14 cellular contexts compared by ENCODE assay signal in genomic region chr6:97294451-97294850, GRCh38. TPM values are rescaled to one million over a fixed set of nuclear protein-coding genes. Genes with fewer than 3 reads are reported as not detected.
DNase-seq lines count a peak whose midpoint lies in the region; ATAC-seq and TF ChIP-seq lines count a peak whose summit lies in the region.
"Had no signal": no experiment of that assay in that cellular context is flagged by ENCODE, and none has a peak within 500 bp of the region (broad histone marks: within the 10 kb centered on the region; RNA-seq: fewer than 3 reads in every experiment).

No MANE protein-coding gene starts in this region.

- H3K9me3 Mint-ChIP-seq in activated T-cell treated with anti-CD3 and anti-CD28 coated beads, Interleukin-2, amount 50 U/mL, for 24 hours: no peaks in the 10 kb centered on the region

- peak overlapping the region; percentile 35; the same call in 1 of the 2 replicates for H2AFZ ChIP-seq in MM.1S (ENCODE audit: low read length)

- H3K27me3 Mint-ChIP-seq in activated T-cell treated with anti-CD3 and anti-CD28 coated beads, Interleukin-2, amount 50 U/mL, for 24 hours: peaks cover 43% of the 10 kb centered on the region

- H3K27ac ChIP-seq in AG04450 (ENCODE audit: low read depth, low read length) (no peak overlapping the region), MM.1S (ENCODE audit: low read length) (no peak overlapping the region), heart right ventricle (no peak overlapping the region)
- H3K27ac ChIP-seq: cardiac muscle cell had no signal

- H3K4me3 ChIP-seq in AG04450 (ENCODE audit: low read depth, low read length) (no peak overlapping the region), MM.1S (ENCODE audit: low read length) (no peak overlapping the region; the same call in 1 of the 2 replicates), fibroblast of the aortic adventitia (ENCODE audit: low read depth, low read length) (no peak overlapping the region), heart right ventricle (no peak overlapping the region)
- H3K4me3 ChIP-seq: cardiac muscle cell had no signal

- intact Hi-C loops in heart right ventricle (cut with DNase I): no loop called here

- no peaks in the 10 kb centered on the region for H4K20me1 ChIP-seq in MM.1S (ENCODE audit: insufficient read depth, low read length)

- no peaks in the 10 kb centered on the region for H3K4me1 Mint-ChIP-seq in activated T-cell treated with anti-CD3 and anti-CD28 coated beads, Interleukin-2, amount 50 U/mL, for 24 hours (ENCODE audit: low read depth)
- H3K4me1 Mint-ChIP-seq: CD14-positive monocyte, neural crest cell had no signal

- no peaks in the 10 kb centered on the region for H3K4me1 ChIP-seq in MM.1S (ENCODE audit: low read length)
- no peaks in the 10 kb centered on the region for H3K4me1 ChIP-seq in heart right ventricle

- H3K4me2 ChIP-seq in MM.1S (ENCODE audit: low read depth, low read length): peak overlapping the region; percentile 31

- no peak overlapping the region for H3K4me3 Mint-ChIP-seq in activated T-cell treated with anti-CD3 and anti-CD28 coated beads, Interleukin-2, amount 50 U/mL, for 24 hours
- H3K4me3 Mint-ChIP-seq: CD14-positive monocyte, neural crest cell had no signal

- H3K9me2 ChIP-seq in MM.1S (replicated peaks; ENCODE audit: insufficient read depth, low read length): no peaks in the 10 kb centered on the region

- H3F3A ChIP-seq in MM.1S (ENCODE audit: insufficient read depth, low read length): no peaks in the 10 kb centered on the region

- H3K36me3 ChIP-seq in MM.1S (replicated peaks; ENCODE audit: insufficient read depth, low read length) (no peaks in the 10 kb centered on the region), heart right ventricle (no peaks in the 10 kb centered on the region)
- H3K36me3 ChIP-seq: cardiac muscle cell had no signal

- no peak for TF ChIP-seq CTCF in AG04450 (IDR thresholded peaks at IDR 0.05; ENCODE audit: low read depth, low read length)
- no peak for TF ChIP-seq CTCF in MM.1S (IDR thresholded peaks at IDR 0.05; ENCODE audit: low read length)
- TF ChIP-seq CTCF in fibroblast of the aortic adventitia (IDR thresholded peaks at IDR 0.05; ENCODE audit: insufficient read depth, low read length): no peak
- no peak for TF ChIP-seq CTCF in heart right ventricle (IDR thresholded peaks at IDR 0.05)

- POLR2A ChIA-PET in AG04450 (lab: Yijun Ruan, JAX): no interaction called here

- CTCF ChIA-PET in AG04450 (lab: Charles Lee): interaction anchor here (1.8 to 1.9 kb wide), 2 partner anchors 79 to 108 kb away, joined by 8 to 9 read pairs; no protein-coding TSS in a partner anchor

- H3K27me3 ChIP-seq in AG04450 (ENCODE audit: control insufficient read depth, insufficient read depth, low read length) (no peaks in the 10 kb centered on the region), MM.1S (replicated peaks; ENCODE audit: insufficient read depth, low read length) (no peaks in the 10 kb centered on the region), heart right ventricle (peaks cover 0 to 5% (median 0%) of the 10 kb centered on the region in 7 donors)
- H3K27me3 ChIP-seq: cardiac muscle cell had no signal

- H3K27ac Mint-ChIP-seq in activated T-cell treated with anti-CD3 and anti-CD28 coated beads, Interleukin-2, amount 50 U/mL, for 24 hours: no peak overlapping the region
- H3K27ac Mint-ChIP-seq: CD14-positive monocyte had no signal

- WGBS in heart right ventricle, 2 donors: 63 to 72% methylated on average over 3 of the region's 3 CpGs

- DNase-seq in AG04450 (ENCODE audit: low read depth, low spot score) (peak; percentile 23), MM.1S (no peak), fibroblast of the aortic adventitia (ENCODE audit: low read depth) (peak; percentile 58), heart right ventricle (no peak), SKM-1 treated with dmso at 0.1 percent for 144 hours (lab: John Stamatoyannopoulos, UW; ENCODE audit: unreplicated experiment) (no peak)
- DNase-seq in activated T-cell treated with anti-CD3 and anti-CD28 coated beads, Interleukin-2, amount 50 U/mL, for 24 hours: no peak
- DNase-seq: activated CD4-positive, CD25-positive, alpha-beta regulatory T cell treated with anti-CD3 and anti-CD28 coated beads, Interleukin-2, amount 50 U/mL, for 72 hours; NCI-H526 treated with DMSO at 0.1 percent for 48 hours had no signal

- peak; percentile 61 for ATAC-seq in GM19023 (IDR thresholded peaks at IDR 0.05; ENCODE audit: unreplicated experiment)
- no peak for ATAC-seq in heart right ventricle
- no peak for ATAC-seq in HG02973 (IDR thresholded peaks at IDR 0.05; ENCODE audit: unreplicated experiment)
- ATAC-seq: esophagus mucosa had no signal

- no peaks in the 10 kb centered on the region for H3K79me2 ChIP-seq in MM.1S (ENCODE audit: low read length)

- no peak overlapping the region for H3K9ac ChIP-seq in MM.1S (ENCODE audit: low read length)

- H3K9me3 ChIP-seq in AG04450 (ENCODE audit: control insufficient read depth, insufficient read depth, low read length): no peaks in the 10 kb centered on the region
- no peaks in the 10 kb centered on the region for H3K9me3 ChIP-seq in MM.1S (replicated peaks; ENCODE audit: insufficient read depth, low read length)
- peaks cover 0 to 4% (median 0%) of the 10 kb centered on the region in 11 donors for H3K9me3 ChIP-seq in heart right ventricle

- H3K36me3 Mint-ChIP-seq in activated T-cell treated with anti-CD3 and anti-CD28 coated beads, Interleukin-2, amount 50 U/mL, for 24 hours (ENCODE audit: low read depth): no peaks in the 10 kb centered on the region
- H3K36me3 Mint-ChIP-seq: CD14-positive monocyte had no signal

RNA-seq across cellular contexts. Expression of gene MMS22L, which starts 11.4 kb away (rescaled TPM):
- 6.5 and 8.9 TPM in 2 replicates for polyA plus RNA-seq in AG04450 (2011; rRNA removed)
- 17.5 and 18.1 TPM in 2 replicates for polyA minus RNA-seq in AG04450 (2011; rRNA and poly(A)+ RNA removed)
- total RNA-seq in fibroblast of the aortic adventitia (ENCODE audit: low replicate concordance): 11.4 and 48.2 TPM in 2 replicates
- total RNA-seq in heart right ventricle: 1 to 10 TPM; 1.6 to 5.1 (median 2.2) TPM
- polyA plus RNA-seq in heart right ventricle: under 1 TPM; 0.52 to 0.73 TPM

Comparison
In these comparisons a context has a peak if more than half of its experiments do, and no peak if none do; other contexts are left out.
1. DNase-seq: peak in AG04450 (single experiment) and fibroblast of the aortic adventitia (single experiment); none in MM.1S (single experiment), heart right ventricle (0 of 2), SKM-1 treated with dmso at 0.1 percent for 144 hours (single experiment) and activated T-cell treated with anti-CD3 and anti-CD28 coated beads, Interleukin-2, amount 50 U/mL, for 24 hours (single experiment).